In the genomic region with DNA sequence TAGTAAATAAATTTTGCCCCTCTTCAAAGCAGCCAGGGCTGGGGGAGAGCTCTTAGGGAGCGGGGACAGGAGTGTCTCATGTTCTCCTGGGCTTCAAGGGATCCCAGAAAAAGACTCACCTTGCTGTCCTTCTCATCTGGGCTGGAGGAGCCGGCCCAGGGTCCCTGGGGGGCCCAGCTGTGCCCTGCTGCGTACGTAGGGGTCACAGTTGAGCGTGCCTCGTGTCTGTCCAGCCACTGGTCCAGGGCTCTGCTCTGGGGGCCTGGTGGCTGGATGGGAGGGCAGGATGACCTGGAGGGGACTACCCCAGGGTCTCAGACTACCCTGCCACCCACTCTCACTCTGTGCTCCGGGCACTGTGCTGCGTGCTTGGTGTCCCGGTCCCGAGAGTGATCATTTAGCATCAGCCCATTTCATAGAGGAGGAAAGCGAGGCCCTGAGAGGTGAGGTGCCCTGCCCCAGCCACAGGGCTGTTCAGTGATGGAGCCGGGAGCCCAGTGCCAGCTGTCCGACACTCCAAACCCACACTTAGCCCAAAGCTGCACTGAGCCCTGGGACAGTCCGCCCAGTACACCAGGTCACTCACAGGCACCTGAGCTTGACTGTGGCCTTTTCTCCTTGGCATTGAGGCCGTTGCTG, we compare ENCODE assay signal across 19 cellular contexts. TPM values are rescaled to one million over a fixed set of nuclear protein-coding genes. Genes with fewer than 3 reads are reported as not detected.
DNase-seq lines count a peak whose midpoint lies in the region; ATAC-seq, FAIRE-seq and TF ChIP-seq lines count a peak whose summit lies in the region.
"Had no signal": no experiment of that assay in that cellular context is flagged by ENCODE, and none has a peak within 500 bp of the region (broad histone marks: within the 10 kb centered on the region; RNA-seq: fewer than 3 reads in every experiment).

No MANE protein-coding gene starts in this region.

- BruUV-seq in Caco-2 (replicated peaks; lab: Mats Ljungman, UMichigan), result no TSS peak
- BruUV-seq in IMR-90 (replicated peaks; lab: Mats Ljungman, UMichigan), result no TSS peak

- no peak overlapping the region for H2BK120ac ChIP-seq in IMR-90 (ENCODE audit: low read depth, low read length)

- no peak for TF ChIP-seq RAD21 in IMR-90 (IDR thresholded peaks at IDR 0.05; ENCODE audit: low read length)

- no peak overlapping the region for H3K4ac ChIP-seq in IMR-90 (ENCODE audit: low read depth, low read length)

- no peak overlapping the region for H3K4me2 ChIP-seq in IMR-90 (ENCODE audit: low read depth, low read length)
- H3K4me2 ChIP-seq: GM23338 had no signal

- H3K14ac ChIP-seq in IMR-90 (replicated peaks; ENCODE audit: low read depth, low read length), result no peak overlapping the region

- in situ Hi-C loops in IMR-90 (cut with MboI; ENCODE audit: low sequenced_read_pairs), result no loop called here

- no peak overlapping the region for H3K18ac ChIP-seq in IMR-90 (ENCODE audit: low read depth, low read length)

- CTCF ChIA-PET in Caco-2 (lab: Charles Lee) (interaction anchor here (0.7 to 2.1 kb wide), 5 partner anchors 13 to 230 kb away, joined by 3 to 11 read pairs (median 7); no protein-coding TSS in a partner anchor), IMR-90 (lab: Yijun Ruan, JAX) (no interaction called here)

- H3K27me3 ChIP-seq in Caco-2 (replicated peaks; ENCODE audit: control insufficient read depth, insufficient read depth, low read length) (no peaks in the 10 kb centered on the region), IMR-90 (ENCODE audit: control insufficient read depth, insufficient read depth, low read length) (no peaks in the 10 kb centered on the region; the same call in 1 of the 2 replicates), endodermal cell (ENCODE audit: control insufficient read depth, insufficient read depth, low read length, poor library complexity, severe bottlenecking) (no peaks in the 10 kb centered on the region), small intestine (ENCODE audit: control insufficient read depth in 2 of 2, insufficient read depth in 2 of 2, low read length in 2 of 2) (no peaks in the 10 kb centered on the region)
- H3K27me3 ChIP-seq: BE2C had no signal

- H3K4me3 Mint-ChIP-seq in Caco-2 (ENCODE audit: unreplicated experiment), result no peak overlapping the region
- H3K4me3 Mint-ChIP-seq in endodermal cell, result no peak overlapping the region
- H3K4me3 Mint-ChIP-seq: CD4-positive, CD25-positive, alpha-beta regulatory T cell; GM23338 had no signal

- no peaks in the 10 kb centered on the region; the same call in 1 of the 2 replicates for H3K9me3 ChIP-seq in Caco-2
- no peaks in the 10 kb centered on the region for H3K9me3 ChIP-seq in IMR-90 (ENCODE audit: control insufficient read depth, insufficient read depth, low read length)
- H3K9me3 ChIP-seq in endodermal cell (ENCODE audit: control insufficient read depth, low read length), result no peaks in the 10 kb centered on the region
- H3K9me3 ChIP-seq in small intestine (ENCODE audit: control insufficient read depth, low read depth), result no peaks in the 10 kb centered on the region
- H3K9me3 ChIP-seq: BE2C had no signal

- H2BK20ac ChIP-seq in IMR-90 (ENCODE audit: low read depth, low read length), result no peak overlapping the region

- TF ChIP-seq POLR2A in IMR-90 (IDR thresholded peaks at IDR 0.05; ENCODE audit: low read depth, low read length), result no peak

- peak overlapping the region; percentile 89 for H3K27ac Mint-ChIP-seq in Caco-2 (ENCODE audit: unreplicated experiment)
- H3K27ac Mint-ChIP-seq in endodermal cell, result no peak overlapping the region
- H3K27ac Mint-ChIP-seq: CD4-positive, CD25-positive, alpha-beta regulatory T cell; GM23338 had no signal

- H3K9me3 Mint-ChIP-seq in Caco-2 (ENCODE audit: unreplicated experiment) (no peaks in the 10 kb centered on the region), endodermal cell (no peaks in the 10 kb centered on the region)
- H3K9me3 Mint-ChIP-seq: CD4-positive, CD25-positive, alpha-beta regulatory T cell; GM23338 had no signal

- no peaks in the 10 kb centered on the region for H3K9me1 ChIP-seq in IMR-90 (ENCODE audit: insufficient read depth, low read length)

- no peak overlapping the region for H4K8ac ChIP-seq in IMR-90 (ENCODE audit: low read depth in 2 of 2, low read length in 2 of 2)

- H3K36me3 ChIP-seq in Caco-2 (ENCODE audit: control insufficient read depth, insufficient read depth, low read length) (no peaks in the 10 kb centered on the region), IMR-90 (ENCODE audit: control insufficient read depth, insufficient read depth, low read length) (no peaks in the 10 kb centered on the region), endodermal cell (ENCODE audit: control insufficient read depth, insufficient read depth, low read length) (no peaks in the 10 kb centered on the region), small intestine (ENCODE audit: control insufficient read depth in 2 of 2, insufficient read depth in 2 of 2, low read length in 2 of 2) (no peaks in the 10 kb centered on the region)
- H3K36me3 ChIP-seq: BE2C had no signal

- no peak overlapping the region for H2AK5ac ChIP-seq in IMR-90 (ENCODE audit: low read depth, low read length)

- no peak overlapping the region for H2BK15ac ChIP-seq in IMR-90 (ENCODE audit: low read depth, low read length)

- TF ChIP-seq CTCF in Caco-2 (IDR thresholded peaks at IDR 0.05; ENCODE audit: insufficient read depth in 1 of 2, low read depth in 1 of 2, low read length in 1 of 2, severe bottlenecking in 1 of 2, unreplicated experiment in 1 of 2) (no peak), IMR-90 (conservative IDR thresholded peaks at IDR 0.05; ENCODE audit: low read depth, low read length) (no peak), endodermal cell (conservative IDR thresholded peaks at IDR 0.05) (no peak)

- H3K9ac ChIP-seq in IMR-90 (ENCODE audit: low read depth, low read length) (no peak overlapping the region), endodermal cell (ENCODE audit: extremely low read depth, low read length, poor library complexity, severe bottlenecking) (no peak overlapping the region)

- H3K4me1 Mint-ChIP-seq in Caco-2 (ENCODE audit: low read depth, unreplicated experiment), result peaks cover 61% of the 10 kb centered on the region
- H3K4me1 Mint-ChIP-seq in endodermal cell, result peaks cover 33% of the 10 kb centered on the region

- H3K27ac ChIP-seq in IMR-90 (ENCODE audit: insufficient read depth, low read length) (no peak overlapping the region), endodermal cell (ENCODE audit: low read depth, low read length) (no peak overlapping the region), small intestine (ENCODE audit: low read depth in 1 of 2, low read length in 1 of 2) (peak overlapping the region; percentile 45 to 84)
- H3K27ac ChIP-seq: SK-N-MC had no signal

- ATAC-seq in IMR-90 (ENCODE audit: low read depth) (no peak), GM19455 (IDR thresholded peaks at IDR 0.05; ENCODE audit: unreplicated experiment) (no peak)
- ATAC-seq: Panc1 had no signal

- H4K5ac ChIP-seq in IMR-90 (ENCODE audit: low read depth, low read length), result no peak overlapping the region

- POLR2A ChIA-PET in Caco-2 (lab: Charles Lee), result interaction anchor here (0.5 to 0.7 kb wide), 2 partner anchors 26 to 28 kb away, joined by 3 to 5 read pairs; no protein-coding TSS in a partner anchor
- POLR2A ChIA-PET in IMR-90 (lab: Charles Lee; ENCODE audit: unreplicated experiment), result no interaction called here

- 55% methylated on average over 5 of the region's 15 CpGs; no CpG with 5 or more reads in 1 of the 2 experiments for WGBS in IMR-90 (ENCODE audit: extremely low coverage in 2 of 2, insufficient read length in 1 of 2), 2 experiments
- WGBS in endodermal cell (ENCODE audit: insufficient coverage in 1 of 2, insufficient read length in 1 of 2), 2 experiments, result 88 to 93% methylated on average over 5 to 15 of the region's 15 CpGs
- 76 to 84% (median 76%) methylated on average over 15 of the region's 15 CpGs for whole genome bisulfite sequencing in small intestine, 3 donors

- H3K27me3 Mint-ChIP-seq in Caco-2 (ENCODE audit: insufficient read depth, unreplicated experiment) (no peaks in the 10 kb centered on the region), endodermal cell (ENCODE audit: insufficient read depth) (peaks cover 11% of the 10 kb centered on the region)

- H3K4me1 ChIP-seq in Caco-2 (peaks cover 79% of the 10 kb centered on the region), IMR-90 (ENCODE audit: control insufficient read depth, insufficient read depth, low read length) (no peaks in the 10 kb centered on the region), endodermal cell (ENCODE audit: control insufficient read depth, insufficient read depth, low read length) (peaks cover 13% of the 10 kb centered on the region), small intestine (ENCODE audit: control insufficient read depth in 2 of 2, insufficient read depth in 1 of 2, low read depth in 1 of 2, low read length in 1 of 2) (peaks cover 3 to 24% of the 10 kb centered on the region in 2 donors)
- H3K4me1 ChIP-seq: BE2C had no signal

- H3K79me1 ChIP-seq in IMR-90 (ENCODE audit: low read depth in 1 of 2, low read length in 2 of 2), result no peaks in the 10 kb centered on the region

- intact Hi-C loops in Caco-2 (cut with micrococcal nuclease; ENCODE audit: unreplicated experiment), result loop anchor here (5.0 to 10.0 kb wide), 2 partner anchors 151 to 212 kb away; no protein-coding TSS in a partner anchor
- intact Hi-C loops in IMR-90 (cut with micrococcal nuclease), result no loop called here

- H4K20me1 ChIP-seq in IMR-90 (ENCODE audit: insufficient read depth, low read length), result no peaks in the 10 kb centered on the region

- no peak for FAIRE-seq in small intestine (lab: Jason Lieb, UNC)
- FAIRE-seq: D721Med, GM18507 had no signal

- H3K23ac ChIP-seq in IMR-90 (ENCODE audit: low read depth, low read length), result no peak overlapping the region

- H2AFZ ChIP-seq in IMR-90 (replicated peaks; ENCODE audit: low read length, poor library complexity), result peak overlapping the region; percentile 32

- no peak overlapping the region for H4K91ac ChIP-seq in IMR-90 (ENCODE audit: insufficient read depth, low read depth, low read length)

- no peak overlapping the region for H3K56ac ChIP-seq in IMR-90 (ENCODE audit: extremely low read depth, insufficient read depth, low read length)

- no peak overlapping the region for H2AK9ac ChIP-seq in IMR-90 (replicated peaks; ENCODE audit: low read depth, low read length, poor library complexity)

- H3K4me3 ChIP-seq in Caco-2 (ENCODE audit: low read depth, low read length) (no peak overlapping the region), IMR-90 (ENCODE audit: insufficient read depth, low read depth, low read length) (no peak overlapping the region), endodermal cell (ENCODE audit: low read length) (no peak overlapping the region), small intestine (ENCODE audit: low read depth in 1 of 2, low read length in 2 of 2) (no peak overlapping the region)
- H3K4me3 ChIP-seq: GM23338, SK-N-MC had no signal

- H2BK5ac ChIP-seq in IMR-90 (ENCODE audit: low read depth, low read length, poor library complexity, severe bottlenecking), result no peak overlapping the region

- H3K36me3 Mint-ChIP-seq in Caco-2 (ENCODE audit: insufficient read depth, unreplicated experiment) (no peaks in the 10 kb centered on the region), endodermal cell (ENCODE audit: low read depth) (no peaks in the 10 kb centered on the region)

- no peak for DNase-seq in Caco-2
- DNase-seq in IMR-90, result no peak
- DNase-seq in endodermal cell, result peak; percentile 35
- DNase-seq in small intestine, result no peak
- no peak for DNase-seq in central memory CD4-positive, alpha-beta T cell
- DNase-seq in OCI-M2 (lab: John Stamatoyannopoulos, UW; ENCODE audit: unreplicated experiment), result no peak
- DNase-seq: BE2C; CD4-positive, CD25-positive, alpha-beta regulatory T cell; NCI-H1048; NCI-H1694; NCI-H2029 treated with DMSO at 0.1 percent for 48 hours; NCI-H446 treated with DMSO at 0.1 percent for 48 hours; SIG-M5 had no signal

- dilution Hi-C loops in IMR-90 (cut with HindIII; ENCODE audit: low sequenced_read_pairs, unreplicated experiment), result no loop called here

RNA-seq across cellular contexts. Expression of a gene that starts 26.2 kb away (rescaled TPM):
- total RNA-seq in Caco-2 (2022) (22.0 and 23.0 TPM in 2 replicates), IMR-90 (2012; rRNA removed) (8.1 and 9.7 TPM in 2 replicates), endodermal cell (10 to 100 TPM; 25.9 to 31.9 TPM)
- polyA plus RNA-seq in IMR-90 (2012; rRNA removed) (3.9 and 4.4 TPM in 2 replicates), small intestine (10 to 100 TPM; 15.2 to 23.9 (median 16.8) TPM)
- 1.3 and 1.8 TPM in 2 replicates for polyA plus RNA-seq in IMR-90 (2012; cell fraction: cytosol; rRNA removed)
- polyA plus RNA-seq in IMR-90 (2012; cell fraction: nucleus; rRNA removed; ENCODE audit: low replicate concordance), result 1.0 and 7.9 TPM in 2 replicates
- polyA plus RNA-seq in endodermal cell (2013, experiment 1 of 2), result 6.3 TPM
- polyA plus RNA-seq in endodermal cell (2013, experiment 2 of 2), result 7.5 TPM

Comparison
In these comparisons a context has a peak if more than half of its experiments do, and no peak if none do; other contexts are left out.
1. H3K27ac ChIP-seq: peak in small intestine (2 of 2); none in IMR-90 (single experiment) and endodermal cell (single experiment).